Comparison of ENCODE assay signal across 13 cellular contexts in genomic region chr12:91138337-91138905, GRCh38. TPM values are rescaled to one million over a fixed set of nuclear protein-coding genes. Genes with fewer than 3 reads are reported as not detected.
DNase-seq lines count a peak whose midpoint lies in the region; ATAC-seq and TF ChIP-seq lines count a peak whose summit lies in the region.
"Had no signal": no experiment of that assay in that cellular context is flagged by ENCODE, and none has a peak within 500 bp of the region (broad histone marks: within the 10 kb centered on the region; RNA-seq: fewer than 3 reads in every experiment).

No MANE protein-coding gene starts in this region.

- DNase-seq in choroid plexus epithelial cell (ENCODE audit: low read depth), result peak; percentile 26
- peak; percentile 33 for DNase-seq in mesenchymal stem cell
- DNase-seq in DMS79 treated with DMSO at 0.1 percent for 48 hours (lab: John Stamatoyannopoulos, UW), result no peak
- DNase-seq: activated naive CD4-positive, alpha-beta T cell treated with anti-CD3 and anti-CD28 coated beads, Interleukin-2, amount 50 U/mL, for 16 hours; Kasumi-1; NCI-H2081 treated with DMSO at 0.1 percent for 48 hours had no signal

- H3K4me2 ChIP-seq in mesenchymal stem cell (ENCODE audit: low read length, poor library complexity, severe bottlenecking), result no peak overlapping the region
- H3K4me2 ChIP-seq: BLaER1 had no signal

- peak overlapping the region; percentile 81 to 83 for H3K4ac ChIP-seq in mesenchymal stem cell (ENCODE audit: low read depth in 1 of 2, low read length in 2 of 2)

- no peaks in the 10 kb centered on the region for H3K79me1 ChIP-seq in mesenchymal stem cell (replicated peaks; ENCODE audit: low read length, poor library complexity, severe bottlenecking)

- no peak overlapping the region for H3K14ac ChIP-seq in mesenchymal stem cell (ENCODE audit: low read length in 2 of 2)

- H2BK15ac ChIP-seq in mesenchymal stem cell (ENCODE audit: low read depth, poor library complexity, severe bottlenecking), result peak overlapping the region; percentile 93

- H3K18ac ChIP-seq in mesenchymal stem cell (ENCODE audit: low read depth in 1 of 2, low read length in 2 of 2), result peak overlapping the region; percentile 75 to 98

- H2BK120ac ChIP-seq in mesenchymal stem cell (ENCODE audit: low read depth, low read length), result peak overlapping the region; percentile 69

- no peak overlapping the region for H2BK5ac ChIP-seq in mesenchymal stem cell (ENCODE audit: low read depth, low read length, poor library complexity, severe bottlenecking)

- H3K4me1 ChIP-seq in HUES48 (ENCODE audit: control insufficient read depth, insufficient read depth, low read length) (no peaks in the 10 kb centered on the region), mesenchymal stem cell (ENCODE audit: control insufficient read depth, insufficient read depth, low read depth, low read length) (peaks cover 2% of the 10 kb centered on the region), stomach smooth muscle (ENCODE audit: control insufficient read depth, insufficient read depth, low read length) (peaks cover 4% of the 10 kb centered on the region)
- H3K4me1 ChIP-seq: BLaER1 had no signal

- no peak overlapping the region for H3K23ac ChIP-seq in mesenchymal stem cell (ENCODE audit: low read length in 2 of 2)

- WGBS in mesenchymal stem cell, result 14% methylated on average over 1 of the region's 1 CpG

- H4K8ac ChIP-seq in mesenchymal stem cell (ENCODE audit: low read length), result peak overlapping the region; percentile 59

- H2BK12ac ChIP-seq in mesenchymal stem cell (ENCODE audit: low read length in 2 of 2), result peak overlapping the region; percentile 92 to 95

- H3K9ac ChIP-seq in HUES48 (ENCODE audit: low read depth, low read length) (peak overlapping the region; percentile 23; the same call in 1 of the 2 replicates), mesenchymal stem cell (ENCODE audit: low read length) (peak overlapping the region; percentile 88), stomach smooth muscle (ENCODE audit: low read length in 2 of 2) (no peak overlapping the region)
- H3K9ac ChIP-seq: BLaER1 had no signal

- peak overlapping the region; percentile 73 for H4K91ac ChIP-seq in mesenchymal stem cell (ENCODE audit: low read length)

- H2AK5ac ChIP-seq in mesenchymal stem cell (ENCODE audit: low read length, severe bottlenecking), result no peak overlapping the region

- H3K27ac ChIP-seq in HUES48 (ENCODE audit: low read depth, low read length) (no peak overlapping the region), mesenchymal stem cell (ENCODE audit: low read length, poor library complexity, severe bottlenecking) (no peak overlapping the region), stomach smooth muscle (ENCODE audit: low read length) (peak overlapping the region; percentile 1)
- H3K27ac ChIP-seq: BLaER1 had no signal

- no peak for ATAC-seq in activated CD4-positive, CD25-positive, alpha-beta regulatory T cell treated with anti-CD3 and anti-CD28 coated beads, Interleukin-2, amount 50 U/mL, for 24 hours
- no peak for ATAC-seq in GM18517 (IDR thresholded peaks at IDR 0.05; ENCODE audit: unreplicated experiment)
- no peak for ATAC-seq in GM21423 (IDR thresholded peaks at IDR 0.05; ENCODE audit: unreplicated experiment)
- ATAC-seq: stimulated activated effector memory CD8-positive, alpha-beta T cell treated with anti-CD3 and anti-CD28 coated beads, Interleukin-12 subunit alpha, Interleukin-12 subunit beta, amount 100 ng/mL, for 72 hours had no signal

- H3K9me3 ChIP-seq in HUES48 (ENCODE audit: control insufficient read depth, insufficient read depth, low read length), result no peaks in the 10 kb centered on the region
- H3K9me3 ChIP-seq in mesenchymal stem cell (ENCODE audit: control insufficient read depth, low read length), result no peaks in the 10 kb centered on the region
- no peaks in the 10 kb centered on the region for H3K9me3 ChIP-seq in stomach smooth muscle (ENCODE audit: control insufficient read depth in 2 of 2, low read length in 2 of 2)
- H3K9me3 ChIP-seq: BLaER1 had no signal

- no peak for TF ChIP-seq CTCF in choroid plexus epithelial cell (conservative IDR thresholded peaks at IDR 0.05; ENCODE audit: low read depth, low read length)

- H3K27me3 ChIP-seq in HUES48 (ENCODE audit: control insufficient read depth, insufficient read depth, low read length) (no peaks in the 10 kb centered on the region), mesenchymal stem cell (ENCODE audit: control insufficient read depth in 1 of 2, insufficient read depth in 1 of 2, low read length in 2 of 2) (no peaks in the 10 kb centered on the region), stomach smooth muscle (ENCODE audit: control insufficient read depth in 1 of 2, insufficient read depth in 2 of 2, low read length in 2 of 2) (no peaks in the 10 kb centered on the region)
- H3K27me3 ChIP-seq: BLaER1 had no signal

- H3K36me3 ChIP-seq in HUES48 (ENCODE audit: control insufficient read depth, insufficient read depth, low read length) (no peaks in the 10 kb centered on the region), mesenchymal stem cell (ENCODE audit: control insufficient read depth in 1 of 2, insufficient read depth in 2 of 2, low read depth in 1 of 2, low read length in 2 of 2) (no peaks in the 10 kb centered on the region), stomach smooth muscle (ENCODE audit: control insufficient read depth in 2 of 2, insufficient read depth in 2 of 2, low read length in 2 of 2) (no peaks in the 10 kb centered on the region)
- H3K36me3 ChIP-seq: BLaER1 had no signal

- no peak overlapping the region for H2AFZ ChIP-seq in mesenchymal stem cell (ENCODE audit: low read depth, low read length)

- H3K4me3 ChIP-seq in HUES48 (ENCODE audit: low read depth, low read length), result no peak overlapping the region
- H3K4me3 ChIP-seq in choroid plexus epithelial cell (ENCODE audit: low read depth, low read length), result no peak overlapping the region
- H3K4me3 ChIP-seq in mesenchymal stem cell (ENCODE audit: insufficient read depth in 1 of 2, low read depth in 1 of 2, low read length in 2 of 2), result peak overlapping the region in 1 of 2 experiments; percentile 5
- peak overlapping the region in 1 of 2 donors; percentile 23 for H3K4me3 ChIP-seq in stomach smooth muscle (ENCODE audit: low read length in 2 of 2)
- H3K4me3 ChIP-seq: BLaER1 had no signal

RNA-seq across cellular contexts. Expression of gene LUM, which starts 27.1 kb away (rescaled TPM):
- polyA plus RNA-seq in mesenchymal stem cell (2013, experiment 1 of 2), result 1,035 TPM
- 1,084 TPM for polyA plus RNA-seq in mesenchymal stem cell (2013, experiment 2 of 2)

RNA-seq across cellular contexts. Expression of gene DCN, which starts 44.2 kb away (rescaled TPM):
- 62.6 TPM for polyA plus RNA-seq in mesenchymal stem cell (2013, experiment 1 of 2)
- 61.6 TPM for polyA plus RNA-seq in mesenchymal stem cell (2013, experiment 2 of 2)

Comparison
In these comparisons a context has a peak if more than half of its experiments do, and no peak if none do; other contexts are left out.
1. H3K9ac ChIP-seq: peak in HUES48 (single experiment) and mesenchymal stem cell (single experiment); none in stomach smooth muscle (0 of 2).